In the genomic region with DNA sequence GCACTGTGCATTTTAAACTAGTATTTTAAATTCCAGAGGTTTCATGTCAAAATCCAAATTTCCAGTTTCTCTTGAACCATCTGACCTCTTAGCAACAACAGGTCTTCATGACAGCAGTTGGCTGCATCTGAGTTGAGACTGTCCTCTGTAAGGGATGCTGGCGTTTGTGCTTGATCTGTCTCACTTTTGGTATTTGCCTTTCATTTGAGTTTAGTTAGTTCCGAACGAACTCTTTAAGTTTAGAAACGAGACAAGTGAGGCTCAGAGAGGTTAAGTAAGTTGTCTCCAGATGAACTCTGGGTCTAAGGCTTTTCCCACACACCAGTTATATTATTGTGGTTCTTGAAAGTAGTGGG, we compare ENCODE assay signal across 11 cellular contexts. TPM values are rescaled to one million over a fixed set of nuclear protein-coding genes. Genes with fewer than 3 reads are reported as not detected.
A peak's percentile ranks its signal among the peaks of the same experiment; 100 is the strongest.
DNase-seq lines count a peak whose midpoint lies in the region; ATAC-seq lines count a peak whose summit lies in the region.
"Had no signal": no experiment of that assay in that cellular context is flagged by ENCODE, and none has a peak within 500 bp of the region (broad histone marks: within the 10 kb centered on the region; RNA-seq: fewer than 3 reads in every experiment).

No MANE protein-coding gene starts in this region.

- no peak overlapping the region for H3K27ac Mint-ChIP-seq in central memory CD8-positive, alpha-beta T cell (ENCODE audit: low read depth)
- H3K27ac Mint-ChIP-seq: naive B cell, T-helper 17 cell had no signal

- H3K27me3 Mint-ChIP-seq in central memory CD8-positive, alpha-beta T cell = no peaks in the 10 kb centered on the region
- H3K27me3 Mint-ChIP-seq: naive B cell had no signal

- ATAC-seq in GM18511 (IDR thresholded peaks at IDR 0.05; ENCODE audit: unreplicated experiment) (peak; percentile 48), GM19463 (IDR thresholded peaks at IDR 0.05; ENCODE audit: unreplicated experiment) (peak; percentile 49), HG02981 (IDR thresholded peaks at IDR 0.05; ENCODE audit: unreplicated experiment) (peak; percentile 31)
- no peak for ATAC-seq in central memory CD8-positive, alpha-beta T cell (replicated peaks; ENCODE audit: extremely low read depth, poor library complexity, severe bottlenecking)
- ATAC-seq: T-helper 17 cell had no signal

- no peak for DNase-seq in central memory CD8-positive, alpha-beta T cell (ENCODE audit: low spot score in 2 of 2)
- no peak for DNase-seq in cerebellar nuclear complex (lab: John Stamatoyannopoulos, UW)
- no peak for DNase-seq in posterior vena cava (ENCODE audit: low spot score)
- DNase-seq in NCI-H1092 treated with DMSO at 0.1 percent for 48 hours (lab: John Stamatoyannopoulos, UW) = no peak
- no peak for DNase-seq in globus pallidus (ENCODE audit: low spot score)
- DNase-seq: naive B cell, NCI-H526, T-helper 17 cell had no signal

- no peaks in the 10 kb centered on the region for H3K9me3 Mint-ChIP-seq in central memory CD8-positive, alpha-beta T cell
- H3K9me3 Mint-ChIP-seq: naive B cell had no signal

- peak overlapping the region; percentile 46 for H3K4me3 Mint-ChIP-seq in central memory CD8-positive, alpha-beta T cell
- H3K4me3 Mint-ChIP-seq: naive B cell had no signal

- no peaks in the 10 kb centered on the region for H3K36me3 Mint-ChIP-seq in central memory CD8-positive, alpha-beta T cell (ENCODE audit: insufficient read depth)
- H3K36me3 Mint-ChIP-seq: naive B cell had no signal

- peaks cover 5% of the 10 kb centered on the region for H3K4me1 Mint-ChIP-seq in central memory CD8-positive, alpha-beta T cell

- intact Hi-C loops in posterior vena cava (cut with DNase I) = no loop called here

RNA-seq across cellular contexts. Expression of gene SPARCL1, which starts 29.1 kb away (rescaled TPM):
- total RNA-seq in posterior vena cava = 100 to 1,000 TPM; 836 to 868 TPM
- total RNA-seq: T-helper 17 cell had no signal
